In the genomic region with DNA sequence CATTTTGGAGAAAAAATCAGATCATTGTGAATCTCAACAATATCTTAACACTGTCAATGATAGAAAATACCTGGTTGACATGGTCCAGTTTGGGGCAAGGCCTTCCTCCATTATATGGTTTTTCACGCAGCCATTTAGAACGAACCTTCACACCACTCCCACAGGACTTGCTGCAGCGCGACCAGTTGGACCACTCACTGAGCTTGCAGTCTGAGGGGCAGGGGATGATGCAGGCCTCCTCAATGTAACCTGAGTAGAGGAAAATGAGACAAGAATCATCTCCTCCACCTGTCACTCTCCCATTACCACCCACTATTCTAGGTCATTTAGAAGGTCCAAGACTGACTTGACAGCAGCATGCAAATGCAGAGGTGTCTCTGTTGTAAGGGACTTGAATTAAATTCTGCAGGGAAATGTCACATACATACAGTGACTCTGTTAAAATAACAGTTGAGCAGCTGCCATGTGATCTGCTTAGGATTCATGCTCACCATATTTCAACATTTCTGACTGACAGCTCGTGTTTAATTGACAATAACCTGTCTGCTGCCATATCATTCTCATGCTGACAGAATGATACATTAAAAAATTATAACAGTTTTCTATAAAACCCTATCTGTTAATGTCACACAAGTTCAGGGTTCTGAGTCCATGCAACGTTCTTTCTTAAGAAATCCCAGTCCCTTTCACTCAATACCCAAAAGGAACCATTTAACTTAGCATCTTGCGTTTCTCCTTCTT, we compare ENCODE assay signal across 1 cellular context.
TF ChIP-seq lines count a peak whose summit lies in the region.

No MANE protein-coding gene starts in this region.

TF ChIP-seq in GM23338, 12 proteins besides CTCF, POLR2A, EP300 and RAD21 (continued from another document):
- TF ChIP-seq CREB1 (CRISPR knock-in tag; IDR thresholded peaks at IDR 0.05; ENCODE audit: low read depth) = no peak
- TF ChIP-seq ZNF331 (CRISPR knock-in tag; IDR thresholded peaks at IDR 0.05; ENCODE audit: low read depth) = no peak
- no peak for TF ChIP-seq EZH2 (IDR thresholded peaks at IDR 0.05; ENCODE audit: low read depth, unreplicated experiment)
- TF ChIP-seq STAT1 (IDR thresholded peaks at IDR 0.05; ENCODE audit: unreplicated experiment) = no peak
- TF ChIP-seq, protein P1, sequence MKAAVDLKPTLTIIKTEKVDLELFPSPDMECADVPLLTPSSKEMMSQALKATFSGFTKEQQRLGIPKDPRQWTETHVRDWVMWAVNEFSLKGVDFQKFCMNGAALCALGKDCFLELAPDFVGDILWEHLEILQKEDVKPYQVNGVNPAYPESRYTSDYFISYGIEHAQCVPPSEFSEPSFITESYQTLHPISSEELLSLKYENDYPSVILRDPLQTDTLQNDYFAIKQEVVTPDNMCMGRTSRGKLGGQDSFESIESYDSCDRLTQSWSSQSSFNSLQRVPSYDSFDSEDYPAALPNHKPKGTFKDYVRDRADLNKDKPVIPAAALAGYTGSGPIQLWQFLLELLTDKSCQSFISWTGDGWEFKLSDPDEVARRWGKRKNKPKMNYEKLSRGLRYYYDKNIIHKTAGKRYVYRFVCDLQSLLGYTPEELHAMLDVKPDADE (IDR thresholded peaks at IDR 0.05) = no peak
- TF ChIP-seq JUNB (IDR thresholded peaks at IDR 0.05; ENCODE audit: unreplicated experiment) = no peak
- TF ChIP-seq, protein P2, sequence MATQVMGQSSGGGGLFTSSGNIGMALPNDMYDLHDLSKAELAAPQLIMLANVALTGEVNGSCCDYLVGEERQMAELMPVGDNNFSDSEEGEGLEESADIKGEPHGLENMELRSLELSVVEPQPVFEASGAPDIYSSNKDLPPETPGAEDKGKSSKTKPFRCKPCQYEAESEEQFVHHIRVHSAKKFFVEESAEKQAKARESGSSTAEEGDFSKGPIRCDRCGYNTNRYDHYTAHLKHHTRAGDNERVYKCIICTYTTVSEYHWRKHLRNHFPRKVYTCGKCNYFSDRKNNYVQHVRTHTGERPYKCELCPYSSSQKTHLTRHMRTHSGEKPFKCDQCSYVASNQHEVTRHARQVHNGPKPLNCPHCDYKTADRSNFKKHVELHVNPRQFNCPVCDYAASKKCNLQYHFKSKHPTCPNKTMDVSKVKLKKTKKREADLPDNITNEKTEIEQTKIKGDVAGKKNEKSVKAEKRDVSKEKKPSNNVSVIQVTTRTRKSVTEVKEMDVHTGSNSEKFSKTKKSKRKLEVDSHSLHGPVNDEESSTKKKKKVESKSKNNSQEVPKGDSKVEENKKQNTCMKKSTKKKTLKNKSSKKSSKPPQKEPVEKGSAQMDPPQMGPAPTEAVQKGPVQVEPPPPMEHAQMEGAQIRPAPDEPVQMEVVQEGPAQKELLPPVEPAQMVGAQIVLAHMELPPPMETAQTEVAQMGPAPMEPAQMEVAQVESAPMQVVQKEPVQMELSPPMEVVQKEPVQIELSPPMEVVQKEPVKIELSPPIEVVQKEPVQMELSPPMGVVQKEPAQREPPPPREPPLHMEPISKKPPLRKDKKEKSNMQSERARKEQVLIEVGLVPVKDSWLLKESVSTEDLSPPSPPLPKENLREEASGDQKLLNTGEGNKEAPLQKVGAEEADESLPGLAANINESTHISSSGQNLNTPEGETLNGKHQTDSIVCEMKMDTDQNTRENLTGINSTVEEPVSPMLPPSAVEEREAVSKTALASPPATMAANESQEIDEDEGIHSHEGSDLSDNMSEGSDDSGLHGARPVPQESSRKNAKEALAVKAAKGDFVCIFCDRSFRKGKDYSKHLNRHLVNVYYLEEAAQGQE (IDR thresholded peaks at IDR 0.05; ENCODE audit: unreplicated experiment) = no peak
